In the genomic region with DNA sequence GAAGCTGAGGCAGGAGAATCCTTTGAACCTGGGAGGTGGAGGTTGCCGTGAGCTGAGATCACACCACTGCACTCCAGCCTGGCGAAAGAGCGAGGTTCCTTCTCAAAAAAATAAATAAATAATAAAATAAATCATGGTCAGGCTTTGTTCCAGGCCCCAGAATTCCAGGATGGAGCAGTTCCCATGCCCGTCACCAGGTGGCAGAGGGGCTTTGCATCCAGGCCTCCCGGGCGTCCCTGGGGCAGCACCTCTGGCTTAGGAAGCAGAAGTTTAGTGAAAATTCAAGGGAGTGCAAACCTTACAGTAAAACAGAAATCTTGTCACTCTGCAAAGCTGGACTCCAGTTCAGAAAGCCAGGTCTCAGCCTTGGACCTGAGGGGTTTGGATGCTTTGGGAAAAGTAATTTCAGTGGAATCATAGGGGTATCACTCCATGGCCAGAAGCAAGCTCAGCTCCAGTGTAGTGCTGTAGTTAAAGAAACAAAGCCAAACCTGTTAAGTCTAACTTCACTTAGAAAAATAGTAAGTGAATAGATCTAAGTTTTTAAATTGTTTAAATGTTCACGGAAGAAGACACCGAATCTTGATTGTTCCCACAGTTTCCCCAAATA, we compare ENCODE assay signal across 8 cellular contexts.
DNase-seq lines count a peak whose midpoint lies in the region; ATAC-seq and TF ChIP-seq lines count a peak whose summit lies in the region.

No MANE protein-coding gene starts in this region.

- H3K9me3 ChIP-seq in adrenal gland (replicated peaks in 1 of 3) (peaks cover 0 to 5% (median 0%) of the 10 kb centered on the region in 3 donors), left lung (no peaks in the 10 kb centered on the region)

- no peak overlapping the region for H3K4me3 ChIP-seq in AG10803 (ENCODE audit: low read length)
- H3K4me3 ChIP-seq in adrenal gland = no peak overlapping the region
- H3K4me3 ChIP-seq in left lung = no peak overlapping the region

- peak; percentile 98 for ATAC-seq in left lung
- no peak for ATAC-seq in activated naive CD8-positive, alpha-beta T cell treated with anti-CD3 and anti-CD28 coated beads, Interleukin-2, amount 50 U/mL, for 24 hours
- no peak for ATAC-seq in HG02763 (IDR thresholded peaks at IDR 0.05; ENCODE audit: unreplicated experiment)
- ATAC-seq in HG03280 (IDR thresholded peaks at IDR 0.05; ENCODE audit: unreplicated experiment) = no peak

- H3K9me3 Mint-ChIP-seq in activated naive CD8-positive, alpha-beta T cell treated with anti-CD3 and anti-CD28 coated beads, Interleukin-2, amount 50 U/mL, for 24 hours = no peaks in the 10 kb centered on the region

- peak; percentile 44 for DNase-seq in AG10803 (ENCODE audit: low read depth)
- peak; percentile 39 for DNase-seq in HuH-7 (ENCODE audit: low spot score)
- DNase-seq in adrenal gland = peak; percentile 22 to 66 (median 34)
- peak in 1 of 2 donors; percentile 72 for DNase-seq in left lung
- DNase-seq in activated naive CD8-positive, alpha-beta T cell treated with anti-CD3 and anti-CD28 coated beads, Interleukin-2, amount 50 U/mL, for 24 hours = no peak
- no peak for DNase-seq in G401 (ENCODE audit: low spot score)

- TF ChIP-seq POLR2A in adrenal gland (IDR thresholded peaks at IDR 0.05) = no peak

- H3K4me1 Mint-ChIP-seq in activated naive CD8-positive, alpha-beta T cell treated with anti-CD3 and anti-CD28 coated beads, Interleukin-2, amount 50 U/mL, for 24 hours = peaks cover 4% of the 10 kb centered on the region

- H3K27ac Mint-ChIP-seq in activated naive CD8-positive, alpha-beta T cell treated with anti-CD3 and anti-CD28 coated beads, Interleukin-2, amount 50 U/mL, for 24 hours = no peak overlapping the region

- intact Hi-C loops in adrenal gland (cut with DNase I) (loop anchor here in 1 of 2 donors (5.0 kb wide), 1 partner anchor 419 kb away; no protein-coding TSS in a partner anchor), left lung (cut with DNase I) (loop anchor here in 1 of 2 donors (10.0 kb wide), 1 partner anchor 422 kb away; no protein-coding TSS in a partner anchor)

- no peaks in the 10 kb centered on the region for H3K36me3 Mint-ChIP-seq in activated naive CD8-positive, alpha-beta T cell treated with anti-CD3 and anti-CD28 coated beads, Interleukin-2, amount 50 U/mL, for 24 hours (ENCODE audit: low read depth)

- H3K36me3 ChIP-seq in adrenal gland (replicated peaks in 1 of 2) (no peaks in the 10 kb centered on the region), left lung (no peaks in the 10 kb centered on the region)

- H3K27ac ChIP-seq in adrenal gland (no peak overlapping the region), left lung (no peak overlapping the region)

- in situ Hi-C loops in G401 (cut with HindIII; ENCODE audit: low sequenced_read_pairs) = no loop called here

- TF ChIP-seq CTCF in AG10803 (conservative IDR thresholded peaks at IDR 0.05; ENCODE audit: low read length) = peak; percentile 79
- peak in 5 of 6 experiments; percentile 20 to 54 (median 47) for TF ChIP-seq CTCF in adrenal gland (IDR thresholded peaks at IDR 0.05)
- peak; percentile 45 to 52 for TF ChIP-seq CTCF in left lung (IDR thresholded peaks at IDR 0.05)

- no peak overlapping the region for H3K4me3 Mint-ChIP-seq in activated naive CD8-positive, alpha-beta T cell treated with anti-CD3 and anti-CD28 coated beads, Interleukin-2, amount 50 U/mL, for 24 hours

- H3K4me1 ChIP-seq in adrenal gland (replicated peaks in 1 of 2) (no peaks in the 10 kb centered on the region), left lung (no peaks in the 10 kb centered on the region)

- H3K27me3 ChIP-seq in adrenal gland = no peaks in the 10 kb centered on the region
- H3K27me3 ChIP-seq in left lung = no peaks in the 10 kb centered on the region

- H3K27me3 Mint-ChIP-seq in activated naive CD8-positive, alpha-beta T cell treated with anti-CD3 and anti-CD28 coated beads, Interleukin-2, amount 50 U/mL, for 24 hours = no peaks in the 10 kb centered on the region

- WGBS in adrenal gland, 4 donors = 43 to 50% (median 44%) methylated on average over 8 of the region's 8 CpGs

Comparison
In these comparisons a context has a peak if more than half of its experiments do, and no peak if none do; other contexts are left out.
1. DNase-seq: peak in AG10803 (single experiment), HuH-7 (single experiment) and adrenal gland (7 of 7); none in activated naive CD8-positive, alpha-beta T cell treated with anti-CD3 and anti-CD28 coated beads, Interleukin-2, amount 50 U/mL, for 24 hours (single experiment) and G401 (single experiment).
2. Peak in every context shown above with its lines, with median percentiles within 50 percentile points of each other: CTCF ChIP-seq.